31 cellular contexts compared by ENCODE assay signal in the genomic region with DNA sequence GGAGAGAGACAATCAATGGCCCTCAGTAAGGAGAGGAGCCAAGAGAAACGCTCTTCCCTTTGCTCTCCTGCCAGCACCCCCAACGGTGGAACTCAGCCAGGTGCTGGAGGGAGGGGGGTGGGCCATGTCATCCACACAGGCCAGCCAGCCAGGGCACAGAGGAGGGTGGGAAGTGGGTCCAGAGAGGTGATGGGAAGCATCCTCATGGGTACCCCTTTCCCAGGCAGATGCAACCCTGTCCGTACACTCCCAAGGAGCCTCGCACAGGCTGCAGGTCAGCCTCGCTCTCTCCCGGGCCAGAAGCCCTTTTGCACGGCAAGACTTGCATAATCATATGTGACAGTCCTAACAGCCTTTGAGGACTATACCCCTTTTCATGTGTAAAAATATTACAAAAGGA.
DNase-seq lines count a peak whose midpoint lies in the region; ATAC-seq, FAIRE-seq and TF ChIP-seq lines count a peak whose summit lies in the region.
"Had no signal": no experiment of that assay in that cellular context is flagged by ENCODE, and none has a peak within 500 bp of the region (broad histone marks: within the 10 kb centered on the region; RNA-seq: fewer than 3 reads in every experiment).

No MANE protein-coding gene starts in this region.

- H3K4me3 ChIP-seq in pancreas = no peak overlapping the region
- H3K4me3 ChIP-seq in small intestine (ENCODE audit: low read depth in 1 of 2, low read length in 2 of 2) = no peak overlapping the region
- H3K4me3 ChIP-seq: MG63, SK-N-MC had no signal

- no peaks in the 10 kb centered on the region for H3K36me3 ChIP-seq in pancreas
- H3K36me3 ChIP-seq in small intestine (ENCODE audit: control insufficient read depth in 2 of 2, insufficient read depth in 2 of 2, low read length in 2 of 2) = no peaks in the 10 kb centered on the region
- H3K36me3 ChIP-seq: BLaER1 treated with 17β-estradiol and CSF1 and Interleukin-3, amounts not matched to agents 10 nM and 100 nM; MG63 had no signal

- H3K36me3 Mint-ChIP-seq in activated naive CD4-positive, alpha-beta T cell treated with anti-CD3 and anti-CD28 coated beads, Interleukin-2, amount 50 U/mL, for 72 hours = peaks cover 0 to 56% of the 10 kb centered on the region in 2 donors
- H3K36me3 Mint-ChIP-seq in T-helper 17 cell (ENCODE audit: low read depth) = peaks cover 2% of the 10 kb centered on the region
- H3K36me3 Mint-ChIP-seq in activated naive CD8-positive, alpha-beta T cell treated with anti-CD3 and anti-CD28 coated beads, Interleukin-2, amount 50 U/mL, for 24 hours (ENCODE audit: low read depth) = peaks cover 14% of the 10 kb centered on the region
- H3K36me3 Mint-ChIP-seq: activated naive CD4-positive, alpha-beta T cell treated with anti-CD3 and anti-CD28 coated beads, Interleukin-2, amount 50 U/mL, for 24 hours had no signal

- peaks cover 14% of the 10 kb centered on the region for H3K4me1 Mint-ChIP-seq in T-helper 17 cell
- peaks cover 62% of the 10 kb centered on the region for H3K4me1 Mint-ChIP-seq in activated naive CD8-positive, alpha-beta T cell treated with anti-CD3 and anti-CD28 coated beads, Interleukin-2, amount 50 U/mL, for 24 hours

- peaks cover 0 to 31% (median 0%) of the 10 kb centered on the region in 3 donors for H3K4me1 ChIP-seq in pancreas
- H3K4me1 ChIP-seq in small intestine (ENCODE audit: control insufficient read depth in 2 of 2, insufficient read depth in 1 of 2, low read depth in 1 of 2, low read length in 1 of 2) = no peaks in the 10 kb centered on the region

- ATAC-seq in activated naive CD4-positive, alpha-beta T cell treated with anti-CD3 and anti-CD28 coated beads, Interleukin-2, amount 50 U/mL, for 72 hours = no peak
- ATAC-seq in T-helper 17 cell = no peak
- no peak for ATAC-seq in activated naive CD8-positive, alpha-beta T cell treated with anti-CD3 and anti-CD28 coated beads, Interleukin-2, amount 50 U/mL, for 24 hours
- no peak for ATAC-seq in pancreas
- ATAC-seq in HG02763 (IDR thresholded peaks at IDR 0.05; ENCODE audit: unreplicated experiment) = no peak
- ATAC-seq: left colon, PC-3, sciatic nerve had no signal

- no peak for TF ChIP-seq CTCF in pancreas (IDR thresholded peaks at IDR 0.05)

- H3K27me3 Mint-ChIP-seq in T-helper 17 cell = peaks cover 33% of the 10 kb centered on the region
- peaks cover 4% of the 10 kb centered on the region for H3K27me3 Mint-ChIP-seq in activated naive CD8-positive, alpha-beta T cell treated with anti-CD3 and anti-CD28 coated beads, Interleukin-2, amount 50 U/mL, for 24 hours
- H3K27me3 Mint-ChIP-seq: activated naive CD4-positive, alpha-beta T cell treated with anti-CD3 and anti-CD28 coated beads, Interleukin-2, amount 50 U/mL, for 24 hours; progenitor cell of endocrine pancreas had no signal

- intact Hi-C loops in pancreas (cut with DNase I) = no loop called here

- peak overlapping the region; percentile 89 to 98 for H3K27ac Mint-ChIP-seq in activated naive CD4-positive, alpha-beta T cell treated with anti-CD3 and anti-CD28 coated beads, Interleukin-2, amount 50 U/mL, for 72 hours
- peak overlapping the region; percentile 90 for H3K27ac Mint-ChIP-seq in T-helper 17 cell
- H3K27ac Mint-ChIP-seq in activated naive CD8-positive, alpha-beta T cell treated with anti-CD3 and anti-CD28 coated beads, Interleukin-2, amount 50 U/mL, for 24 hours = peak overlapping the region; percentile 99
- H3K27ac Mint-ChIP-seq: progenitor cell of endocrine pancreas had no signal

- no peak for FAIRE-seq in pancreas (lab: Jason Lieb, UNC)
- FAIRE-seq in small intestine (lab: Jason Lieb, UNC) = no peak
- FAIRE-seq: astrocyte, GM12892, H54 had no signal

- H3K27me3 ChIP-seq in pancreas = no peaks in the 10 kb centered on the region
- H3K27me3 ChIP-seq in small intestine (ENCODE audit: control insufficient read depth in 2 of 2, insufficient read depth in 2 of 2, low read length in 2 of 2) = no peaks in the 10 kb centered on the region
- H3K27me3 ChIP-seq: BLaER1 treated with 17β-estradiol and CSF1 and Interleukin-3, amounts not matched to agents 10 nM and 100 nM; MG63 had no signal

- H3K27ac ChIP-seq in pancreas (peak overlapping the region in 3 of 4 donors; percentile 54 to 85 (median 74)), small intestine (ENCODE audit: low read depth in 1 of 2, low read length in 1 of 2) (no peak overlapping the region)
- H3K27ac ChIP-seq: SK-N-MC had no signal

- peaks cover 0 to 21% of the 10 kb centered on the region in 2 donors for H3K9me3 Mint-ChIP-seq in activated naive CD4-positive, alpha-beta T cell treated with anti-CD3 and anti-CD28 coated beads, Interleukin-2, amount 50 U/mL, for 72 hours
- H3K9me3 Mint-ChIP-seq in activated naive CD8-positive, alpha-beta T cell treated with anti-CD3 and anti-CD28 coated beads, Interleukin-2, amount 50 U/mL, for 24 hours = peaks cover 8% of the 10 kb centered on the region
- H3K9me3 Mint-ChIP-seq: activated naive CD4-positive, alpha-beta T cell treated with anti-CD3 and anti-CD28 coated beads, Interleukin-2, amount 50 U/mL, for 24 hours had no signal

- H3K9me3 ChIP-seq in T-helper 17 cell (ENCODE audit: control insufficient read depth, low read length, poor library complexity, severe bottlenecking) = no peaks in the 10 kb centered on the region
- no peaks in the 10 kb centered on the region for H3K9me3 ChIP-seq in pancreas
- no peaks in the 10 kb centered on the region for H3K9me3 ChIP-seq in small intestine (ENCODE audit: control insufficient read depth, low read depth)
- H3K9me3 ChIP-seq: MG63 had no signal

- DNase-seq in activated naive CD4-positive, alpha-beta T cell treated with anti-CD3 and anti-CD28 coated beads, Interleukin-2, amount 50 U/mL, for 72 hours (ENCODE audit: low spot score in 2 of 2) = no peak
- DNase-seq in activated naive CD4-positive, alpha-beta T cell (lab: John Stamatoyannopoulos, UW) = no peak
- DNase-seq in T-helper 17 cell (no peak), pancreas (peak in 1 of 6 donors; percentile 17), small intestine (no peak)
- DNase-seq in activated naive CD8-positive, alpha-beta T cell treated with anti-CD3 and anti-CD28 coated beads, Interleukin-2, amount 50 U/mL, for 24 hours = no peak
- DNase-seq: caudate nucleus; COR-L47; cortex of kidney; erythroblast; KG1; left colon; MG63; NCI-H1105; NCI-H1930; NCI-H524 treated with DMSO at 0.1 percent for 48 hours; NK-92 treated with Interleukin-12 subunit alpha and Interleukin-12 subunit beta, amount 100 ng/mL, for 24 hours; PC-3; stimulated activated CD4-positive, alpha-beta T cell treated with anti-CD3 and anti-CD28 coated beads, Interleukin-4, amount 100 ng/mL, for 4 hours; substantia nigra; T-helper 2 cell; trophoblast cell had no signal

- 67 to 70% methylated on average over 7 of the region's 7 CpGs for WGBS in pancreas, 2 donors
- WGBS in small intestine, 3 donors = 76 to 82% (median 76%) methylated on average over 7 of the region's 7 CpGs

- H3K4me3 Mint-ChIP-seq in T-helper 17 cell = no peak overlapping the region
- peak overlapping the region; percentile 76 for H3K4me3 Mint-ChIP-seq in activated naive CD8-positive, alpha-beta T cell treated with anti-CD3 and anti-CD28 coated beads, Interleukin-2, amount 50 U/mL, for 24 hours

Comparison
In these comparisons a context has a peak if more than half of its experiments do, and no peak if none do; other contexts are left out.
1. H3K27ac ChIP-seq: peak in pancreas (3 of 4); none in small intestine (0 of 2).
2. Peak in every context shown above with its lines, with median percentiles within 50 percentile points of each other: H3K27ac Mint-ChIP-seq.